14 cellular contexts compared by ENCODE assay signal in genomic region chr22:20154602-20155183, GRCh38. TPM values are rescaled to one million over a fixed set of nuclear protein-coding genes. Genes with fewer than 3 reads are reported as not detected.
DNase-seq lines count a peak whose midpoint lies in the region; ATAC-seq and TF ChIP-seq lines count a peak whose summit lies in the region.
"Had no signal": no experiment of that assay in that cellular context is flagged by ENCODE, and none has a peak within 500 bp of the region (broad histone marks: within the 10 kb centered on the region; RNA-seq: fewer than 3 reads in every experiment).

No MANE protein-coding gene starts in this region.

- CTCF ChIA-PET in MCF 10A (lab: Yijun Ruan, JAX), result interaction anchor here (6.0 kb wide), 1 partner anchor 130 kb away, joined by 51 read pairs; no protein-coding TSS in a partner anchor
- CTCF ChIA-PET in activated CD4-positive, alpha-beta memory T cell treated with anti-CD3 and anti-CD28 coated beads, Interleukin-2, amount 10 ng/mL, durations not matched to agents 7 days and 5 days (lab: Charles Lee), result no interaction called here

- POLR2A ChIA-PET in MCF 10A (lab: Yijun Ruan, JAX), result interaction anchor here (1.0 kb wide), 1 partner anchor 127 kb away, joined by 4 read pairs; no protein-coding TSS in a partner anchor
- POLR2A ChIA-PET in activated CD4-positive, alpha-beta memory T cell treated with anti-CD3 and anti-CD28 coated beads, Interleukin-2, amount 10 ng/mL, durations not matched to agents 7 days and 5 days (lab: Charles Lee), result no interaction called here

- no peaks in the 10 kb centered on the region for H3K27me3 Mint-ChIP-seq in MCF 10A (ENCODE audit: insufficient read depth, unreplicated experiment)
- H3K27me3 Mint-ChIP-seq in activated CD4-positive, alpha-beta memory T cell treated with anti-CD3 and anti-CD28 coated beads, Interleukin-2, amount 10 ng/mL, durations not matched to agents 7 days and 5 days, result no peaks in the 10 kb centered on the region

- TF ChIP-seq CTCF in breast epithelium (IDR thresholded peaks at IDR 0.05), result no peak
- no peak for TF ChIP-seq CTCF in MCF 10A (IDR thresholded peaks at IDR 0.05; ENCODE audit: unreplicated experiment)
- no peak for TF ChIP-seq CTCF in esophagus muscularis mucosa (IDR thresholded peaks at IDR 0.05)
- peak; percentile 10 for TF ChIP-seq CTCF in upper lobe of right lung (IDR thresholded peaks at IDR 0.05)

- WGBS in esophagus muscularis mucosa, result no CpG with 5 or more reads among the region's 14 CpGs

- DNase-seq in breast epithelium (ENCODE audit: low spot score in 2 of 2), result no peak
- DNase-seq in MCF 10A (ENCODE audit: unreplicated experiment), result no peak
- DNase-seq in NCI-H345 (lab: John Stamatoyannopoulos, UW), result peak; percentile 9
- DNase-seq in esophagus muscularis mucosa (ENCODE audit: extremely low spot score), result no peak
- DNase-seq in upper lobe of right lung, result no peak
- no peak for DNase-seq in activated CD4-positive, alpha-beta memory T cell treated with anti-CD3 and anti-CD28 coated beads, Interleukin-2, amount 10 ng/mL, durations not matched to agents 7 days and 5 days
- DNase-seq: CD8-positive, alpha-beta T cell; central memory CD4-positive, alpha-beta T cell; NCI-H187 treated with DMSO at 0.1 percent for 48 hours had no signal

- no peaks in the 10 kb centered on the region for H3K9me3 Mint-ChIP-seq in MCF 10A (ENCODE audit: unreplicated experiment)
- no peaks in the 10 kb centered on the region for H3K9me3 Mint-ChIP-seq in activated CD4-positive, alpha-beta memory T cell treated with anti-CD3 and anti-CD28 coated beads, Interleukin-2, amount 10 ng/mL, durations not matched to agents 7 days and 5 days
- H3K9me3 Mint-ChIP-seq: activated T-helper 2 cell treated with anti-CD3 and anti-CD28 coated beads, Interferon-gamma antibody, Interleukin-2, Interleukin-4, amounts not matched to agents 10 μg/mL and 5 μg/mL and 100 μg/mL, durations not matched to agents 14 hours and 24 hours and 36 hours; CD8-positive, alpha-beta T cell had no signal

- H3K4me1 ChIP-seq in breast epithelium, result no peaks in the 10 kb centered on the region
- H3K4me1 ChIP-seq in esophagus muscularis mucosa, result peaks cover 3 to 12% (median 8%) of the 10 kb centered on the region in 4 donors
- no peaks in the 10 kb centered on the region for H3K4me1 ChIP-seq in upper lobe of right lung
- H3K4me1 ChIP-seq: prostate gland had no signal

- TF ChIP-seq EP300 in esophagus muscularis mucosa (IDR thresholded peaks at IDR 0.05), result no peak

- H3K4me1 Mint-ChIP-seq in MCF 10A (ENCODE audit: insufficient read depth, unreplicated experiment), result no peaks in the 10 kb centered on the region
- H3K4me1 Mint-ChIP-seq in activated CD4-positive, alpha-beta memory T cell treated with anti-CD3 and anti-CD28 coated beads, Interleukin-2, amount 10 ng/mL, durations not matched to agents 7 days and 5 days, result no peaks in the 10 kb centered on the region

- no peaks in the 10 kb centered on the region for H3K36me3 Mint-ChIP-seq in MCF 10A (ENCODE audit: insufficient read depth, unreplicated experiment)
- H3K36me3 Mint-ChIP-seq in activated CD4-positive, alpha-beta memory T cell treated with anti-CD3 and anti-CD28 coated beads, Interleukin-2, amount 10 ng/mL, durations not matched to agents 7 days and 5 days (ENCODE audit: low read depth), result no peaks in the 10 kb centered on the region
- H3K36me3 Mint-ChIP-seq: CD8-positive, alpha-beta T cell had no signal

- peak overlapping the region in 2 of 3 donors; percentile 16 to 47 for H3K4me3 ChIP-seq in breast epithelium
- peak overlapping the region in 3 of 4 donors; percentile 24 to 40 (median 27) for H3K4me3 ChIP-seq in esophagus muscularis mucosa
- H3K4me3 ChIP-seq in upper lobe of right lung, result peak overlapping the region; percentile 16
- H3K4me3 ChIP-seq: prostate gland had no signal

- ATAC-seq in upper lobe of right lung, result no peak
- ATAC-seq in HG02623 (IDR thresholded peaks at IDR 0.05; ENCODE audit: unreplicated experiment), result no peak
- no peak for ATAC-seq in HG03045 (IDR thresholded peaks at IDR 0.05; ENCODE audit: unreplicated experiment)
- ATAC-seq: CD8-positive, alpha-beta T cell had no signal

- H3K4me3 Mint-ChIP-seq in MCF 10A (ENCODE audit: unreplicated experiment), result no peak overlapping the region
- no peak overlapping the region for H3K4me3 Mint-ChIP-seq in activated CD4-positive, alpha-beta memory T cell treated with anti-CD3 and anti-CD28 coated beads, Interleukin-2, amount 10 ng/mL, durations not matched to agents 7 days and 5 days
- H3K4me3 Mint-ChIP-seq: CD8-positive, alpha-beta T cell had no signal

- no peaks in the 10 kb centered on the region for H3K36me3 ChIP-seq in breast epithelium
- no peaks in the 10 kb centered on the region for H3K36me3 ChIP-seq in esophagus muscularis mucosa
- H3K36me3 ChIP-seq in upper lobe of right lung, result no peaks in the 10 kb centered on the region
- H3K36me3 ChIP-seq: prostate gland had no signal

- H3K9me3 ChIP-seq in breast epithelium, result no peaks in the 10 kb centered on the region
- H3K9me3 ChIP-seq in esophagus muscularis mucosa, result no peaks in the 10 kb centered on the region
- H3K9me3 ChIP-seq in upper lobe of right lung, result no peaks in the 10 kb centered on the region
- H3K9me3 ChIP-seq: prostate gland had no signal

- no TSS peak for BruUV-seq in MCF 10A (replicated peaks; lab: Mats Ljungman, UMichigan)

- H3K27ac ChIP-seq in breast epithelium (no peak overlapping the region), esophagus muscularis mucosa (replicated peaks in 1 of 4) (peak overlapping the region in 2 of 4 donors; percentile 27 to 34), upper lobe of right lung (no peak overlapping the region)
- H3K27ac ChIP-seq: prostate gland had no signal

- TF ChIP-seq POLR2A in breast epithelium (IDR thresholded peaks at IDR 0.05), result no peak
- TF ChIP-seq POLR2A in esophagus muscularis mucosa (IDR thresholded peaks at IDR 0.05; ENCODE audit: low read depth), result no peak

- intact Hi-C loops in breast epithelium (cut with DNase I; ENCODE audit: low total_unique reads), result no loop called here
- intact Hi-C loops in MCF 10A (cut with micrococcal nuclease), result no loop called here
- intact Hi-C loops in esophagus muscularis mucosa (cut with DNase I), result loop anchor here (5.0 kb wide), 1 partner anchor 113 kb away; the partner anchor contains the start of gene RTN4R
- intact Hi-C loops in upper lobe of right lung (cut with DNase I), result loop anchor here (5.0 kb wide), 1 partner anchor 133 kb away; no protein-coding TSS in a partner anchor

- no peak overlapping the region for H3K27ac Mint-ChIP-seq in MCF 10A (ENCODE audit: low read depth, unreplicated experiment)
- no peak overlapping the region for H3K27ac Mint-ChIP-seq in activated CD4-positive, alpha-beta memory T cell treated with anti-CD3 and anti-CD28 coated beads, Interleukin-2, amount 10 ng/mL, durations not matched to agents 7 days and 5 days
- H3K27ac Mint-ChIP-seq: activated T-helper 2 cell treated with anti-CD3 and anti-CD28 coated beads, Interferon-gamma antibody, Interleukin-2, Interleukin-4, amounts not matched to agents 10 μg/mL and 5 μg/mL and 100 μg/mL, durations not matched to agents 14 hours and 24 hours and 36 hours; CD8-positive, alpha-beta T cell had no signal

- peaks cover 0 to 8% of the 10 kb centered on the region in 2 donors for H3K27me3 ChIP-seq in breast epithelium
- peaks cover 0 to 53% (median 4%) of the 10 kb centered on the region in 4 donors for H3K27me3 ChIP-seq in esophagus muscularis mucosa
- H3K27me3 ChIP-seq in upper lobe of right lung, result no peaks in the 10 kb centered on the region

RNA-seq across cellular contexts. Expression of gene CCDC188, which starts 3.8 kb away (rescaled TPM):
- under 1 TPM in 1 of 3 donors, not detected in 2; 0.66 TPM for total RNA-seq in breast epithelium
- total RNA-seq in MCF 10A (2022), result 0.70 and 0.93 TPM in 2 replicates
- total RNA-seq in esophagus muscularis mucosa, result 1 to 10 TPM in 1 of 4 donors, under 1 TPM in 3; 0.17 to 1.4 (median 0.64) TPM
- 1.6 TPM for total RNA-seq in upper lobe of right lung
- under 1 TPM; 0.33 to 0.76 TPM for total RNA-seq in activated CD4-positive, alpha-beta memory T cell treated with anti-CD3 and anti-CD28 coated beads, Interleukin-2, amount 10 ng/mL, durations not matched to agents 7 days and 5 days
- total RNA-seq: CD8-positive, alpha-beta T cell; left lobe of liver had no signal

RNA-seq across cellular contexts. Expression of gene ZDHHC8, which starts 23.1 kb away (rescaled TPM):
- total RNA-seq in breast epithelium, result 10 to 100 TPM; 10.2 to 14.1 (median 11.2) TPM
- 43.6 and 44.8 TPM in 2 replicates for total RNA-seq in MCF 10A (2022)
- 10 to 100 TPM; 11.8 to 33.2 (median 23.8) TPM for total RNA-seq in esophagus muscularis mucosa
- total RNA-seq in upper lobe of right lung, result 88.0 TPM
- total RNA-seq in activated CD4-positive, alpha-beta memory T cell treated with anti-CD3 and anti-CD28 coated beads, Interleukin-2, amount 10 ng/mL, durations not matched to agents 7 days and 5 days, result 10 to 100 TPM; 44.2 to 48.3 TPM

RNA-seq across cellular contexts. Expression of gene TRMT2A, which starts 37.7 kb away (rescaled TPM):
- total RNA-seq in breast epithelium (10 to 100 TPM; 49.8 to 72.4 (median 51.1) TPM), MCF 10A (2022) (39.0 and 47.1 TPM in 2 replicates), esophagus muscularis mucosa (10 to 100 TPM; 34.0 to 36.7 (median 35.0) TPM), upper lobe of right lung (53.8 TPM)
- 10 to 100 TPM; 71.8 to 75.2 TPM for total RNA-seq in activated CD4-positive, alpha-beta memory T cell treated with anti-CD3 and anti-CD28 coated beads, Interleukin-2, amount 10 ng/mL, durations not matched to agents 7 days and 5 days

RNA-seq across cellular contexts. Expression of gene RANBP1, which starts 38.8 kb away (rescaled TPM):
- total RNA-seq in breast epithelium (100 to 1,000 TPM; 131 to 202 (median 146) TPM), MCF 10A (2022) (126 and 195 TPM in 2 replicates), esophagus muscularis mucosa (100 to 1,000 TPM; 116 to 180 (median 140) TPM), upper lobe of right lung (53.0 TPM)
- total RNA-seq in activated CD4-positive, alpha-beta memory T cell treated with anti-CD3 and anti-CD28 coated beads, Interleukin-2, amount 10 ng/mL, durations not matched to agents 7 days and 5 days, result 100 to 1,000 TPM; 176 to 181 TPM

Comparison
In these comparisons a context has a peak if more than half of its experiments do, and no peak if none do; other contexts are left out.
1. intact Hi-C loops: an anchor here in esophagus muscularis mucosa (5.0 kb wide) and upper lobe of right lung (5.0 kb wide); none called in breast epithelium and MCF 10A.